ENCODE assay signal across 10 cellular contexts in genomic region chr15:50828610-50829206, GRCh38.
DNase-seq lines count a peak whose midpoint lies in the region; ATAC-seq and TF ChIP-seq lines count a peak whose summit lies in the region.
"Had no signal": no experiment of that assay in that cellular context is flagged by ENCODE, and none has a peak within 500 bp of the region (broad histone marks: within the 10 kb centered on the region; RNA-seq: fewer than 3 reads in every experiment).

No MANE protein-coding gene starts in this region.

- H3K4me1 ChIP-seq in HAP-1, result peaks cover 2% of the 10 kb centered on the region

- in situ Hi-C loops in HAP-1 (cut with MboI; ENCODE audit: low sequenced_read_pairs), result no loop called here

- peak; percentile 18 to 58 for DNase-seq in HAP-1 (ENCODE audit: low spot score in 2 of 2)
- DNase-seq in RPMI7951 (ENCODE audit: low read depth), result peak; percentile 87
- peak; percentile 92 for DNase-seq in fibroblast of villous mesenchyme (ENCODE audit: low read depth)
- DNase-seq in retina, result peak; percentile 11
- DNase-seq in coronary artery (ENCODE audit: low spot score), result no peak
- no peak for DNase-seq in activated T-cell treated with anti-CD3 and anti-CD28 coated beads, Interleukin-2, amount 50 U/mL, for 1 hour
- DNase-seq: activated B cell treated with CpG ODN at 0.5 μM for 24 hours had no signal

- H3K27me3 ChIP-seq in HAP-1 (ENCODE audit: low read depth), result no peaks in the 10 kb centered on the region
- H3K27me3 ChIP-seq: dorsolateral prefrontal cortex had no signal

- H3K27ac ChIP-seq in coronary artery, result no peak overlapping the region
- H3K27ac ChIP-seq: dorsolateral prefrontal cortex had no signal

- H3K4me3 ChIP-seq in HAP-1 (no peak overlapping the region), fibroblast of villous mesenchyme (ENCODE audit: low read depth, low read length) (no peak overlapping the region), coronary artery (no peak overlapping the region)
- H3K4me3 ChIP-seq: dorsolateral prefrontal cortex had no signal

- TF ChIP-seq CTCF in fibroblast of villous mesenchyme (IDR thresholded peaks at IDR 0.05; ENCODE audit: insufficient read depth, low read depth, low read length) (no peak), coronary artery (IDR thresholded peaks at IDR 0.05) (no peak)

- no peak for ATAC-seq in HG03457 (IDR thresholded peaks at IDR 0.05; ENCODE audit: unreplicated experiment)
- ATAC-seq in HG02870 (IDR thresholded peaks at IDR 0.05; ENCODE audit: unreplicated experiment), result no peak

- no peaks in the 10 kb centered on the region for H3K36me3 ChIP-seq in HAP-1 (replicated peaks)

- H3K9me3 ChIP-seq in HAP-1, result no peaks in the 10 kb centered on the region

Comparison
In these comparisons a context has a peak if more than half of its experiments do, and no peak if none do; other contexts are left out.
1. DNase-seq: peak in HAP-1 (2 of 2), RPMI7951 (single experiment), fibroblast of villous mesenchyme (single experiment) and retina (single experiment); none in coronary artery (single experiment) and activated T-cell treated with anti-CD3 and anti-CD28 coated beads, Interleukin-2, amount 50 U/mL, for 1 hour (single experiment).